13 cellular contexts compared by ENCODE assay signal in the genomic region with DNA sequence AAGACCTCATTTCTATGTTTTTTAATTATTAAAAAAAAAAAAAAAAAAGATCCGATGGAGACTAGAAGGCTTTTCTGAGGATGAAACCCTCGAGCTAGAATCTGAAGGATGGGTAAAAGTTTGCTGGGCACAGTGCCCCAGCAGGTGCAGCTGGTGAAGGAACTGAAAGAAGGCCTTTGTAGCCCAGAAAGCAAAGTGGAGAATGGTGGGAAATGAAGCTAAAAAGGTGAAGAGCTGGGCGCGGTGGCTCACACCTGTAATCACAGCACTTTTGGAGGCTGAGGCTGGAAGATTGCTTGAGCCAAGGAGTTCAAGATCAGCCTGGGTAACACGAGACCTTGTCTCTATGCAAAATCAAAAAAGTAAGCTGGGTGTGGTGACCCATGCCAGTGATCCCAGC. TPM values are rescaled to one million over a fixed set of nuclear protein-coding genes. Genes with fewer than 3 reads are reported as not detected.
DNase-seq lines count a peak whose midpoint lies in the region; ATAC-seq and TF ChIP-seq lines count a peak whose summit lies in the region.
"Had no signal": no experiment of that assay in that cellular context is flagged by ENCODE, and none has a peak within 500 bp of the region (broad histone marks: within the 10 kb centered on the region; RNA-seq: fewer than 3 reads in every experiment).

No MANE protein-coding gene starts in this region.

- H2AFZ ChIP-seq in OCI-LY7 (ENCODE audit: low read length): no peak overlapping the region

- peaks cover 38% of the 10 kb centered on the region for H3K36me3 Mint-ChIP-seq in activated naive CD4-positive, alpha-beta T cell treated with anti-CD3 and anti-CD28 coated beads, Interleukin-2, amount 10 ng/mL, durations not matched to agents 7 days and 5 days
- peaks cover 46% of the 10 kb centered on the region for H3K36me3 Mint-ChIP-seq in central memory CD8-positive, alpha-beta T cell (ENCODE audit: insufficient read depth)

- H3K9me3 ChIP-seq in OCI-LY7 (ENCODE audit: low read length): no peaks in the 10 kb centered on the region
- H3K9me3 ChIP-seq: SJSA1 had no signal

- peaks cover 38% of the 10 kb centered on the region for H3K79me2 ChIP-seq in OCI-LY7 (ENCODE audit: insufficient read depth, low read depth, low read length)

- H3K4me1 ChIP-seq in OCI-LY7 (ENCODE audit: insufficient read depth, low read length, poor library complexity, severe bottlenecking): peaks cover 50% of the 10 kb centered on the region

- H3K27ac Mint-ChIP-seq in activated naive CD4-positive, alpha-beta T cell treated with anti-CD3 and anti-CD28 coated beads, Interleukin-2, amount 10 ng/mL, durations not matched to agents 7 days and 5 days: peak overlapping the region; percentile 58
- H3K27ac Mint-ChIP-seq in central memory CD8-positive, alpha-beta T cell (ENCODE audit: low read depth): peak overlapping the region; percentile 90
- H3K27ac Mint-ChIP-seq in stimulated activated naive CD8-positive, alpha-beta T cell treated with anti-CD3 and anti-CD28 coated beads, Interleukin-15, amount 100 ng/mL, for 72 hours: peak overlapping the region in 1 of 2 donors; percentile 86

- H3K9me3 Mint-ChIP-seq in activated naive CD4-positive, alpha-beta T cell treated with anti-CD3 and anti-CD28 coated beads, Interleukin-2, amount 10 ng/mL, durations not matched to agents 7 days and 5 days: no peaks in the 10 kb centered on the region
- no peaks in the 10 kb centered on the region for H3K9me3 Mint-ChIP-seq in central memory CD8-positive, alpha-beta T cell
- H3K9me3 Mint-ChIP-seq in stimulated activated naive CD8-positive, alpha-beta T cell treated with anti-CD3 and anti-CD28 coated beads, Interleukin-15, amount 100 ng/mL, for 72 hours: no peaks in the 10 kb centered on the region

- intact Hi-C loops in OCI-LY7 (cut with micrococcal nuclease; ENCODE audit: unreplicated experiment): no loop called here

- peak overlapping the region; percentile 77 for H3K4me2 ChIP-seq in OCI-LY7 (ENCODE audit: low read length)

- no TSS peak for BruUV-seq in OCI-LY7 (replicated peaks; lab: Mats Ljungman, UMichigan)

- POLR2A ChIA-PET in OCI-LY7 (lab: Charles Lee): interaction anchor here (0.6 to 1.5 kb wide), 13 partner anchors 9 to 315 kb away, joined by 3 to 6 read pairs (median 3); partner anchors contain the start of gene SEC14L1

- peak overlapping the region; percentile 83 for H3K4me3 ChIP-seq in OCI-LY7 (ENCODE audit: low read depth, low read length, poor library complexity, severe bottlenecking)
- H3K4me3 ChIP-seq: coronary artery, SJSA1 had no signal

- TF ChIP-seq CTCF in OCI-LY7 (conservative IDR thresholded peaks at IDR 0.05; ENCODE audit: low read length): no peak

- peak overlapping the region; percentile 73 for H3K27ac ChIP-seq in OCI-LY7 (ENCODE audit: low read depth, low read length, poor library complexity, severe bottlenecking)
- H3K27ac ChIP-seq: SJSA1 had no signal

- CTCF ChIA-PET in activated naive CD4-positive, alpha-beta T cell treated with anti-CD3 and anti-CD28 coated beads, Interleukin-2, amount 10 ng/mL, durations not matched to agents 7 days and 5 days (lab: Charles Lee): interaction anchor here (0.7 to 1.0 kb wide), 2 partner anchors 8 to 365 kb away, joined by 3 read pairs; no protein-coding TSS in a partner anchor
- CTCF ChIA-PET in OCI-LY7 (lab: Charles Lee; ENCODE audit: unreplicated experiment): interaction anchor here (0.5 to 1.0 kb wide), 5 partner anchors 54 to 172 kb away, joined by 3 to 16 read pairs (median 3); no protein-coding TSS in a partner anchor

- no peak for DNase-seq in activated naive CD4-positive, alpha-beta T cell treated with anti-CD3 and anti-CD28 coated beads, Interleukin-2, amount 10 ng/mL, durations not matched to agents 7 days and 5 days
- DNase-seq in activated naive CD4-positive, alpha-beta T cell treated with anti-CD3 and anti-CD28 coated beads, Interleukin-2, amount 50 U/mL, for 16 hours: no peak
- DNase-seq in OCI-LY7 (ENCODE audit: low spot score) (peak; percentile 60), NCI-H2196 (lab: John Stamatoyannopoulos, UW; ENCODE audit: unreplicated experiment) (no peak)
- DNase-seq in central memory CD8-positive, alpha-beta T cell (ENCODE audit: low spot score in 2 of 2): no peak
- DNase-seq in stimulated activated naive CD8-positive, alpha-beta T cell treated with anti-CD3 and anti-CD28 coated beads, Interleukin-15, amount 100 ng/mL, for 72 hours: no peak
- DNase-seq: NCI-H1105 treated with DMSO at 0.1 percent for 48 hours, posterior cingulate gyrus had no signal

- H3K27me3 Mint-ChIP-seq in activated naive CD4-positive, alpha-beta T cell treated with anti-CD3 and anti-CD28 coated beads, Interleukin-2, amount 10 ng/mL, durations not matched to agents 7 days and 5 days: peaks cover 12% of the 10 kb centered on the region
- H3K27me3 Mint-ChIP-seq in central memory CD8-positive, alpha-beta T cell: no peaks in the 10 kb centered on the region
- peaks cover 9% of the 10 kb centered on the region for H3K27me3 Mint-ChIP-seq in stimulated activated naive CD8-positive, alpha-beta T cell treated with anti-CD3 and anti-CD28 coated beads, Interleukin-15, amount 100 ng/mL, for 72 hours

- no peaks in the 10 kb centered on the region for H3K9me2 ChIP-seq in OCI-LY7 (ENCODE audit: insufficient read depth, low read length)

- ATAC-seq in central memory CD8-positive, alpha-beta T cell (replicated peaks; ENCODE audit: extremely low read depth, poor library complexity, severe bottlenecking): no peak
- ATAC-seq in stimulated activated naive CD8-positive, alpha-beta T cell treated with anti-CD3 and anti-CD28 coated beads, Interleukin-15, amount 100 ng/mL, for 72 hours: no peak
- ATAC-seq in HG03139 (IDR thresholded peaks at IDR 0.05; ENCODE audit: unreplicated experiment) (no peak), GM21529 (IDR thresholded peaks at IDR 0.05; ENCODE audit: unreplicated experiment) (no peak)
- ATAC-seq: activated CD4-positive, CD25-positive, alpha-beta regulatory T cell treated with anti-CD3 and anti-CD28 coated beads, Interleukin-2, amount 50 U/mL, for 24 hours had no signal

- H3K36me3 ChIP-seq in OCI-LY7 (ENCODE audit: insufficient read depth, low read length): peaks cover 57% of the 10 kb centered on the region

- peaks cover 8% of the 10 kb centered on the region; the same call in 1 of the 2 replicates for H4K20me1 ChIP-seq in OCI-LY7 (ENCODE audit: insufficient read depth, low read length)

- peak overlapping the region; percentile 95 for H3K4me3 Mint-ChIP-seq in activated naive CD4-positive, alpha-beta T cell treated with anti-CD3 and anti-CD28 coated beads, Interleukin-2, amount 10 ng/mL, durations not matched to agents 7 days and 5 days
- peak overlapping the region; percentile 32 for H3K4me3 Mint-ChIP-seq in central memory CD8-positive, alpha-beta T cell
- peak overlapping the region; percentile 84 to 97 for H3K4me3 Mint-ChIP-seq in stimulated activated naive CD8-positive, alpha-beta T cell treated with anti-CD3 and anti-CD28 coated beads, Interleukin-15, amount 100 ng/mL, for 72 hours

- peaks cover 64% of the 10 kb centered on the region for H3K4me1 Mint-ChIP-seq in activated naive CD4-positive, alpha-beta T cell treated with anti-CD3 and anti-CD28 coated beads, Interleukin-2, amount 10 ng/mL, durations not matched to agents 7 days and 5 days
- H3K4me1 Mint-ChIP-seq in central memory CD8-positive, alpha-beta T cell: peaks cover 43% of the 10 kb centered on the region
- H3K4me1 Mint-ChIP-seq in stimulated activated naive CD8-positive, alpha-beta T cell treated with anti-CD3 and anti-CD28 coated beads, Interleukin-15, amount 100 ng/mL, for 72 hours: peaks cover 78% of the 10 kb centered on the region

RNA-seq across cellular contexts. Expression of gene SEC14L1, which starts 50.3 kb away (rescaled TPM):
- total RNA-seq in OCI-LY7 (2014; rRNA removed; shearing (Covaris generic)): 123 and 137 TPM in 2 replicates
- total RNA-seq in OCI-LY7 (2022): 227 and 321 TPM in 2 replicates

Comparison
In these comparisons a context has a peak if more than half of its experiments do, and no peak if none do; other contexts are left out.
1. H3K4me3 Mint-ChIP-seq: peak in every context shown above with its lines; median percentile 95 in activated naive CD4-positive, alpha-beta T cell treated with anti-CD3 and anti-CD28 coated beads, Interleukin-2, amount 10 ng/mL, durations not matched to agents 7 days and 5 days; 90 in stimulated activated naive CD8-positive, alpha-beta T cell treated with anti-CD3 and anti-CD28 coated beads, Interleukin-15, amount 100 ng/mL, for 72 hours; 32 in central memory CD8-positive, alpha-beta T cell.